17 cellular contexts compared by ENCODE assay signal in the genomic region with DNA sequence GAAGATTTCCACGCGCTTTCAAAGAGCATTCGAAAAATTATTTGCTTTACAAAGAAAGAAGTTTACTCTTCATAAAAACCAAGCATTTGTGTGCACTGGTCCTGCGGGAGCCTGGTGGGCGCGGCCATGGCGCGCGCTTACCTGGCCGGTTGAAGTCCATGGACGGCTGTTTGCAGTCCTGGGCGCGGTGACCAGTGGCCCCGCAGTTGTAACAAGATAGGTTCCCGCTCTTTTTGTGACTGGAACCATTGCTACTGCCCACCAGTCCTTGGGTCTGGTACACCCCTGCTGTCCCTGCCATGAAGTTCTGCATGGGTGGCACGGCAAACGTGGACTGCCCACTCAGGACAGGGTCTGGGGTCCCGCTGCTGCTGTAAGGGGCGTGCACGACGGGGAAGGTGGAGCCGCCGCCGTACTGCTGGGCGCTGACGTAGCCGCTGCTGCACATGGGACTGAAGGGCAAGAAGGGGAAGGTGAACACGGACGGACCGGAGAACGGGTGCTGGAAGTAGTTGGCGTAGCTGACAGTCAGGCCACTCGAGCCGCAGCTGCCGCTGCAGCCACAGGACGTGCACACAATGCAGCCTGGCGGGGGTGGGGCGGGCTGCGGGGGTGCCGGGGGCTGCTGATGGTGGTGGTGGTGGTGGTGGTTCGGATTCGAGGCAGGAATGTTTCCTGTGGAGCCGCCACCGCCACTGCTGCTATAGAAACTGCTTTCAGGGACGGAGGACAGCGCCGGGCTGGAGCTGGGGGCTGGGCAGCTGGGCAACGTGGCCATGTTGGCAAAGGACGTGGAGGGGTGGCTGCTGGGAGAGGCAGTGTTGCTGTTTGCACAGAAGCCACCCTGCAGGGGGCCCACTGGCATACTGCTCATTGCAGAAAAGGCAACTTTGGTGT.
"Had no signal": no experiment of that assay in that cellular context is flagged by ENCODE, and none has a peak within 500 bp of the region (broad histone marks: within the 10 kb centered on the region; RNA-seq: fewer than 3 reads in every experiment).

No MANE protein-coding gene starts in this region.

- H3K4me3 ChIP-seq: ascending aorta, breast epithelium, gastroesophageal sphincter, heart right ventricle, right lobe of liver, thoracic aorta, upper lobe of right lung had no signal

- FAIRE-seq: endometrium had no signal

- H3K4me1 ChIP-seq: ascending aorta, breast epithelium, gastroesophageal sphincter, right lobe of liver, upper lobe of right lung had no signal

- H3K27ac Mint-ChIP-seq: activated CD4-positive, alpha-beta T cell treated with anti-CD3 and anti-CD28 coated beads, Interleukin-2, amount 10 ng/mL, durations not matched to agents 24 days and 14 days; activated naive CD8-positive, alpha-beta T cell treated with anti-CD3 and anti-CD28 coated beads, Interleukin-2, amount 50 U/mL, for 24 hours; memory B cell; stimulated activated effector memory CD8-positive, alpha-beta T cell treated with anti-CD3 and anti-CD28 coated beads, Interleukin-12 subunit alpha, Interleukin-12 subunit beta, amount 100 ng/mL, for 72 hours had no signal

- DNase-seq: activated CD4-positive, alpha-beta T cell treated with anti-CD3 and anti-CD28 coated beads, Interleukin-2, amount 10 ng/mL, durations not matched to agents 24 days and 14 days; activated CD4-positive, CD25-positive, alpha-beta regulatory T cell; activated naive CD4-positive, alpha-beta T cell; activated naive CD8-positive, alpha-beta T cell treated with anti-CD3 and anti-CD28 coated beads, Interleukin-2, amount 50 U/mL, for 24 hours; heart right ventricle; stimulated activated CD4-positive, alpha-beta T cell treated with anti-CD3 and anti-CD28 coated beads, Interleukin-12 subunit alpha, Interleukin-12 subunit beta, amount 100 ng/mL, for 4 hours; SW 1271; upper lobe of right lung had no signal

- H3K4me1 Mint-ChIP-seq: activated CD4-positive, alpha-beta T cell treated with anti-CD3 and anti-CD28 coated beads, Interleukin-2, amount 10 ng/mL, durations not matched to agents 24 days and 14 days; nephron had no signal

- H3K27ac ChIP-seq: ascending aorta, breast epithelium, gastroesophageal sphincter, heart right ventricle, right lobe of liver, thoracic aorta, upper lobe of right lung had no signal

- ATAC-seq: activated naive CD8-positive, alpha-beta T cell treated with anti-CD3 and anti-CD28 coated beads, Interleukin-2, amount 50 U/mL, for 24 hours; gastroesophageal sphincter; stimulated activated effector memory CD8-positive, alpha-beta T cell treated with anti-CD3 and anti-CD28 coated beads, Interleukin-12 subunit alpha, Interleukin-12 subunit beta, amount 100 ng/mL, for 72 hours; upper lobe of right lung had no signal

- H3K9me3 Mint-ChIP-seq: activated CD4-positive, alpha-beta T cell treated with anti-CD3 and anti-CD28 coated beads, Interleukin-2, amount 10 ng/mL, durations not matched to agents 24 days and 14 days; activated naive CD8-positive, alpha-beta T cell treated with anti-CD3 and anti-CD28 coated beads, Interleukin-2, amount 50 U/mL, for 24 hours; memory B cell; nephron; stimulated activated effector memory CD8-positive, alpha-beta T cell treated with anti-CD3 and anti-CD28 coated beads, Interleukin-12 subunit alpha, Interleukin-12 subunit beta, amount 100 ng/mL, for 72 hours had no signal

- H3K4me3 Mint-ChIP-seq: activated CD4-positive, alpha-beta T cell treated with anti-CD3 and anti-CD28 coated beads, Interleukin-2, amount 10 ng/mL, durations not matched to agents 24 days and 14 days; activated naive CD8-positive, alpha-beta T cell treated with anti-CD3 and anti-CD28 coated beads, Interleukin-2, amount 50 U/mL, for 24 hours; memory B cell; nephron; stimulated activated effector memory CD8-positive, alpha-beta T cell treated with anti-CD3 and anti-CD28 coated beads, Interleukin-12 subunit alpha, Interleukin-12 subunit beta, amount 100 ng/mL, for 72 hours had no signal

- H3K27me3 Mint-ChIP-seq: activated CD4-positive, alpha-beta T cell treated with anti-CD3 and anti-CD28 coated beads, Interleukin-2, amount 10 ng/mL, durations not matched to agents 24 days and 14 days; activated naive CD8-positive, alpha-beta T cell treated with anti-CD3 and anti-CD28 coated beads, Interleukin-2, amount 50 U/mL, for 24 hours had no signal

- H3K27me3 ChIP-seq: ascending aorta, breast epithelium, gastroesophageal sphincter, heart right ventricle, right lobe of liver, upper lobe of right lung had no signal

- H3K9me3 ChIP-seq: ascending aorta, breast epithelium, gastroesophageal sphincter, heart right ventricle, right lobe of liver, thoracic aorta, upper lobe of right lung had no signal
